ENCODE assay signal across 26 cellular contexts in the genomic region with DNA sequence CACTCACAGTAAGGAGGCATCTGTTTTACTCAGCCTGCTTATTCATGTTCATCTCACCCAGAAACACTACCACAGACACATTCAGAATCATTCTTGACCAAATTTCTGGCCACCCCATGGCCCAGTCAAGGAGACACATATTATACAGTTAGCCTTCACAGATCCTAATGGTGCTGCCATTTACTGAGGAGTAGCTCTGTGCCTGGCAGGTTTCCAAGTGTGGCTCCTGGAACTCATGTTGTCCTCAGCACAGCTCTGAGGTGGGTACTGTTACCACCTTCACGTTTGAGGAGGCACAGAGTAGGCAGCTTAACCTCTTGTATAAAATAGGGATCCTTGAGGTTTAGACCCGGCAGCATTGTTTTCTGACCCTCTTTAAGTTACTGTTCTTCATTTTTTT. TPM values are rescaled to one million over a fixed set of nuclear protein-coding genes. Genes with fewer than 3 reads are reported as not detected.
DNase-seq lines count a peak whose midpoint lies in the region; ATAC-seq, FAIRE-seq and TF ChIP-seq lines count a peak whose summit lies in the region.
"Had no signal": no experiment of that assay in that cellular context is flagged by ENCODE, and none has a peak within 500 bp of the region (broad histone marks: within the 10 kb centered on the region; RNA-seq: fewer than 3 reads in every experiment).

No MANE protein-coding gene starts in this region.

- H2BK15ac ChIP-seq in neuronal stem cell (ENCODE audit: low read length): no peak overlapping the region

- H3K4me1 Mint-ChIP-seq in activated CD4-positive, alpha-beta T cell treated with anti-CD3 and anti-CD28 coated beads, Interleukin-2, amount 10 ng/mL, durations not matched to agents 24 days and 14 days: peaks cover 47% of the 10 kb centered on the region
- H3K4me1 Mint-ChIP-seq in activated T-helper 2 cell treated with anti-CD3 and anti-CD28 coated beads, Interferon-gamma antibody, Interleukin-2, Interleukin-4, amounts not matched to agents 10 μg/mL and 5 μg/mL and 100 μg/mL, durations not matched to agents 14 hours and 24 hours and 36 hours (ENCODE audit: low read depth): peaks cover 61% of the 10 kb centered on the region

- no peak overlapping the region for H3K4ac ChIP-seq in neuronal stem cell (ENCODE audit: low read length)

- DNase-seq in activated CD4-positive, alpha-beta T cell treated with anti-CD3 and anti-CD28 coated beads, Interleukin-2, amount 10 ng/mL, durations not matched to agents 24 days and 14 days: no peak
- DNase-seq in activated CD4-positive, alpha-beta T cell treated with anti-CD3 and anti-CD28 coated beads, Interleukin-2, amount 50 U/mL, for 48 hours: no peak
- no peak for DNase-seq in GM12891 (ENCODE audit: insufficient read length, low spot score)
- DNase-seq in activated T-helper 2 cell treated with anti-CD3 and anti-CD28 coated beads, Interferon-gamma antibody, Interleukin-2, Interleukin-4, amounts not matched to agents 10 μg/mL and 5 μg/mL and 100 μg/mL, durations not matched to agents 14 hours and 24 hours and 36 hours (ENCODE audit: low spot score): no peak
- DNase-seq in gastrocnemius medialis: no peak
- no peak for DNase-seq in neuronal stem cell (ENCODE audit: low spot score)
- no peak for DNase-seq in stomach
- no peak for DNase-seq in D721Med (ENCODE audit: insufficient read length, low spot score)
- DNase-seq: activated CD4-positive, alpha-beta memory T cell treated with anti-CD3 and anti-CD28 coated beads for 36 hours; activated naive CD4-positive, alpha-beta T cell treated with Interleukin-2 at 50 U/mL for 16 hours; activated T-cell treated with anti-CD3 and anti-CD28 coated beads, Interleukin-2, amount 50 U/mL, for 72 hours; brain microvascular endothelial cell; CD8-positive, alpha-beta memory T cell; head of caudate nucleus; Kasumi-1; naive thymus-derived CD8-positive, alpha-beta T cell; NCI-H1436 treated with DMSO at 0.1 percent for 48 hours; NCI-H510A treated with DMSO at 0.1 percent for 48 hours; PC-3; SK-N-SH; stimulated activated naive CD4-positive, alpha-beta T cell treated with Interleukin-2 at 50 U/mL for 16 hours; uterus had no signal

- TF ChIP-seq POLR2A in GM12891 (IDR thresholded peaks at IDR 0.05; ENCODE audit: low read depth, low read length) (no peak), gastrocnemius medialis (IDR thresholded peaks at IDR 0.05) (no peak), stomach (IDR thresholded peaks at IDR 0.05) (no peak)

- H3K27ac ChIP-seq in gastrocnemius medialis (peak overlapping the region; percentile 50 to 77 (median 64)), neuronal stem cell (replicated peaks; ENCODE audit: low read length) (no peak overlapping the region), stomach (no peak overlapping the region)
- H3K27ac ChIP-seq: brain microvascular endothelial cell, thoracic aorta, uterus had no signal

- WGBS in neuronal stem cell (ENCODE audit: extremely low coverage in 2 of 2, insufficient read length in 2 of 2, insufficient replicate concordance in 1 of 2), 2 donors: no CpG with 5 or more reads among the region's 2 CpGs
- WGBS in stomach, 5 donors: 63 to 75% (median 68%) methylated on average over 2 of the region's 2 CpGs

- no peaks in the 10 kb centered on the region for H3K79me1 ChIP-seq in neuronal stem cell (ENCODE audit: low read depth, low read length)

- no peaks in the 10 kb centered on the region for H3K36me3 ChIP-seq in gastrocnemius medialis
- H3K36me3 ChIP-seq in neuronal stem cell (replicated peaks in 1 of 2; ENCODE audit: control insufficient read depth in 2 of 2, insufficient read depth in 2 of 2, low read length in 2 of 2): peaks cover 5 to 62% of the 10 kb centered on the region in 2 donors
- H3K36me3 ChIP-seq in stomach: peaks cover 1 to 6% (median 4%) of the 10 kb centered on the region in 4 donors
- H3K36me3 ChIP-seq: thoracic aorta, uterus had no signal

- H2BK12ac ChIP-seq in neuronal stem cell (ENCODE audit: low read length): no peak overlapping the region

- H3K4me2 ChIP-seq in neuronal stem cell (ENCODE audit: insufficient read depth, low read length, poor library complexity, severe bottlenecking): no peak overlapping the region
- H3K4me2 ChIP-seq: SK-N-SH had no signal

- no peak overlapping the region for H2BK5ac ChIP-seq in neuronal stem cell (ENCODE audit: low read length)

- H3K23ac ChIP-seq in neuronal stem cell (ENCODE audit: low read depth, low read length, poor library complexity): no peak overlapping the region

- no peak overlapping the region for H3K9ac ChIP-seq in neuronal stem cell (ENCODE audit: low read depth, low read length, poor library complexity)
- H3K9ac ChIP-seq: SK-N-SH had no signal

- H3K27ac Mint-ChIP-seq in activated CD4-positive, alpha-beta T cell treated with anti-CD3 and anti-CD28 coated beads, Interleukin-2, amount 10 ng/mL, durations not matched to agents 24 days and 14 days: peak overlapping the region; percentile 53
- peak overlapping the region; percentile 24 for H3K27ac Mint-ChIP-seq in activated T-helper 2 cell treated with anti-CD3 and anti-CD28 coated beads, Interferon-gamma antibody, Interleukin-2, Interleukin-4, amounts not matched to agents 10 μg/mL and 5 μg/mL and 100 μg/mL, durations not matched to agents 14 hours and 24 hours and 36 hours
- H3K27ac Mint-ChIP-seq: activated CD4-positive, alpha-beta memory T cell treated with anti-CD3 and anti-CD28 coated beads for 36 hours; activated T-cell treated with anti-CD3 and anti-CD28 coated beads, Interleukin-2, amount 50 U/mL, for 72 hours had no signal

- no peaks in the 10 kb centered on the region for H3K27me3 Mint-ChIP-seq in activated CD4-positive, alpha-beta T cell treated with anti-CD3 and anti-CD28 coated beads, Interleukin-2, amount 10 ng/mL, durations not matched to agents 24 days and 14 days
- H3K27me3 Mint-ChIP-seq in activated T-helper 2 cell treated with anti-CD3 and anti-CD28 coated beads, Interferon-gamma antibody, Interleukin-2, Interleukin-4, amounts not matched to agents 10 μg/mL and 5 μg/mL and 100 μg/mL, durations not matched to agents 14 hours and 24 hours and 36 hours (ENCODE audit: low read depth): no peaks in the 10 kb centered on the region
- H3K27me3 Mint-ChIP-seq: activated CD4-positive, alpha-beta memory T cell treated with anti-CD3 and anti-CD28 coated beads for 36 hours; CD8-positive, alpha-beta memory T cell; naive thymus-derived CD8-positive, alpha-beta T cell had no signal

- H3K27me3 ChIP-seq in gastrocnemius medialis: no peaks in the 10 kb centered on the region
- no peaks in the 10 kb centered on the region for H3K27me3 ChIP-seq in neuronal stem cell (ENCODE audit: control insufficient read depth in 3 of 3, insufficient read depth in 3 of 3, low read depth in 1 of 3, low read length in 3 of 3)
- no peaks in the 10 kb centered on the region for H3K27me3 ChIP-seq in stomach
- H3K27me3 ChIP-seq: brain microvascular endothelial cell, uterus had no signal

- H3K4me1 ChIP-seq in gastrocnemius medialis (peaks cover 66 to 69% of the 10 kb centered on the region in 2 donors), neuronal stem cell (ENCODE audit: control insufficient read depth in 2 of 2, insufficient read depth in 1 of 2, low read depth in 1 of 2, low read length in 2 of 2) (peaks cover 10 to 13% of the 10 kb centered on the region in 2 donors), stomach (peaks cover 0 to 63% (median 29%) of the 10 kb centered on the region in 4 donors)

- no peak overlapping the region for H2BK120ac ChIP-seq in neuronal stem cell (ENCODE audit: low read depth, low read length)

- H2AK5ac ChIP-seq in neuronal stem cell (ENCODE audit: low read depth, low read length): no peak overlapping the region

- TF ChIP-seq CTCF in gastrocnemius medialis (IDR thresholded peaks at IDR 0.05 in 4 of 5, conservative IDR thresholded peaks at IDR 0.05 in 1 of 5) (no peak), stomach (IDR thresholded peaks at IDR 0.05) (no peak), D721Med (IDR thresholded peaks at IDR 0.05; ENCODE audit: insufficient read depth, missing control alignments) (no peak)

- H3K9me3 ChIP-seq in gastrocnemius medialis: no peaks in the 10 kb centered on the region
- H3K9me3 ChIP-seq in neuronal stem cell (replicated peaks in 1 of 2; ENCODE audit: control insufficient read depth in 2 of 2, insufficient read depth in 1 of 2, low read depth in 1 of 2, low read length in 2 of 2): peaks cover 5 to 16% of the 10 kb centered on the region in 2 donors
- H3K9me3 ChIP-seq in stomach: peaks cover 0 to 5% (median 2%) of the 10 kb centered on the region in 4 donors
- H3K9me3 ChIP-seq: SK-N-SH, thoracic aorta, uterus had no signal

- H4K8ac ChIP-seq in neuronal stem cell (ENCODE audit: low read depth, low read length): no peak overlapping the region

- H3K4me3 Mint-ChIP-seq in activated CD4-positive, alpha-beta T cell treated with anti-CD3 and anti-CD28 coated beads, Interleukin-2, amount 10 ng/mL, durations not matched to agents 24 days and 14 days: no peak overlapping the region
- H3K4me3 Mint-ChIP-seq in activated T-helper 2 cell treated with anti-CD3 and anti-CD28 coated beads, Interferon-gamma antibody, Interleukin-2, Interleukin-4, amounts not matched to agents 10 μg/mL and 5 μg/mL and 100 μg/mL, durations not matched to agents 14 hours and 24 hours and 36 hours (ENCODE audit: low read depth): no peak overlapping the region
- H3K4me3 Mint-ChIP-seq: activated CD4-positive, alpha-beta memory T cell treated with anti-CD3 and anti-CD28 coated beads for 36 hours; CD8-positive, alpha-beta memory T cell; naive thymus-derived CD8-positive, alpha-beta T cell had no signal

- peaks cover 29% of the 10 kb centered on the region for H3K36me3 Mint-ChIP-seq in activated CD4-positive, alpha-beta T cell treated with anti-CD3 and anti-CD28 coated beads, Interleukin-2, amount 10 ng/mL, durations not matched to agents 24 days and 14 days (ENCODE audit: low read depth)
- peaks cover 51% of the 10 kb centered on the region for H3K36me3 Mint-ChIP-seq in activated T-helper 2 cell treated with anti-CD3 and anti-CD28 coated beads, Interferon-gamma antibody, Interleukin-2, Interleukin-4, amounts not matched to agents 10 μg/mL and 5 μg/mL and 100 μg/mL, durations not matched to agents 14 hours and 24 hours and 36 hours (ENCODE audit: low read depth)

- no peak overlapping the region for H2AFZ ChIP-seq in neuronal stem cell (ENCODE audit: low read length)

- intact Hi-C loops in activated CD4-positive, alpha-beta T cell treated with anti-CD3 and anti-CD28 coated beads, Interleukin-2, amount 10 ng/mL, durations not matched to agents 24 days and 14 days (cut with micrococcal nuclease): loop anchor here (2.0 to 10.0 kb wide), 4 partner anchors 258 to 1770 kb away; no protein-coding TSS in a partner anchor
- intact Hi-C loops in activated T-helper 2 cell treated with anti-CD3 and anti-CD28 coated beads, Interferon-gamma antibody, Interleukin-2, Interleukin-4, amounts not matched to agents 10 μg/mL and 5 μg/mL and 100 μg/mL, durations not matched to agents 14 hours and 24 hours and 36 hours (cut with micrococcal nuclease): loop anchor here (5.0 to 10.0 kb wide), 4 partner anchors 48 to 1760 kb away; a partner anchor contains a TSS
- intact Hi-C loops in gastrocnemius medialis (cut with DNase I; ENCODE audit: low total_unique reads) (loop anchor here (10.0 kb wide), 2 partner anchors 1640 to 1780 kb away; a partner anchor contains a TSS), stomach (cut with DNase I; ENCODE audit: low total_unique reads) (loop anchor here (5.0 kb wide), 1 partner anchor 73 kb away; no protein-coding TSS in a partner anchor)

- H3K14ac ChIP-seq in neuronal stem cell (ENCODE audit: low read length): no peak overlapping the region

- FAIRE-seq in GM12891 (lab: Jason Lieb, UNC) (peak; percentile 40), D721Med (lab: Jason Lieb, UNC) (no peak)
- FAIRE-seq: keratinocyte had no signal

- H3K18ac ChIP-seq in neuronal stem cell (ENCODE audit: low read length): no peak overlapping the region

- no peak for ATAC-seq in gastrocnemius medialis
- ATAC-seq: esophagus mucosa; naive thymus-derived CD8-positive, alpha-beta T cell; PC-3 had no signal

- no peak for TF ChIP-seq EP300 in stomach (IDR thresholded peaks at IDR 0.05)

- H3K4me3 ChIP-seq in gastrocnemius medialis: no peak overlapping the region
- no peak overlapping the region for H3K4me3 ChIP-seq in neuronal stem cell (ENCODE audit: low read length in 2 of 2)
- H3K4me3 ChIP-seq in stomach: no peak overlapping the region
- H3K4me3 ChIP-seq: HAP-1, thoracic aorta, uterus had no signal

- no peaks in the 10 kb centered on the region for H3K9me3 Mint-ChIP-seq in activated CD4-positive, alpha-beta T cell treated with anti-CD3 and anti-CD28 coated beads, Interleukin-2, amount 10 ng/mL, durations not matched to agents 24 days and 14 days
- peaks cover 7% of the 10 kb centered on the region for H3K9me3 Mint-ChIP-seq in activated T-helper 2 cell treated with anti-CD3 and anti-CD28 coated beads, Interferon-gamma antibody, Interleukin-2, Interleukin-4, amounts not matched to agents 10 μg/mL and 5 μg/mL and 100 μg/mL, durations not matched to agents 14 hours and 24 hours and 36 hours
- H3K9me3 Mint-ChIP-seq: activated CD4-positive, alpha-beta memory T cell treated with anti-CD3 and anti-CD28 coated beads for 36 hours; activated T-cell treated with anti-CD3 and anti-CD28 coated beads, Interleukin-2, amount 50 U/mL, for 72 hours; CD8-positive, alpha-beta memory T cell; naive thymus-derived CD8-positive, alpha-beta T cell had no signal

- H4K91ac ChIP-seq in neuronal stem cell (ENCODE audit: low read depth, low read length, poor library complexity): no peak overlapping the region

- in situ Hi-C loops in gastrocnemius medialis (cut with MboI; ENCODE audit: low sequenced_read_pairs in 4 of 4): loop anchor here in 3 of 4 donors (5.0 to 10.0 kb wide), 3 partner anchors 80 to 203 kb away; no protein-coding TSS in a partner anchor

RNA-seq across cellular contexts. Expression of a gene that starts 3.8 kb away (rescaled TPM):
- total RNA-seq in activated CD4-positive, alpha-beta T cell treated with anti-CD3 and anti-CD28 coated beads, Interleukin-2, amount 10 ng/mL, durations not matched to agents 24 days and 14 days: 35.4 and 35.9 TPM in 2 replicates
- polyA plus RNA-seq in GM12891 (2012; ENCODE audit: low read depth, missing spikeins): 19.6 TPM
- 37.8 and 40.9 TPM in 2 replicates for total RNA-seq in activated T-helper 2 cell treated with anti-CD3 and anti-CD28 coated beads, Interferon-gamma antibody, Interleukin-2, Interleukin-4, amounts not matched to agents 10 μg/mL and 5 μg/mL and 100 μg/mL, durations not matched to agents 14 hours and 24 hours and 36 hours
- total RNA-seq in gastrocnemius medialis: 100 to 1,000 TPM in 2 of 4 donors, 10 to 100 TPM in 2; 59.5 to 109 (median 98.6) TPM
- 31.7 TPM for polyA plus RNA-seq in neuronal stem cell (2013, experiment 1 of 2)
- polyA plus RNA-seq in neuronal stem cell (2013, experiment 2 of 2): 32.5 TPM
- 100 to 1,000 TPM in 4 of 5 donors, 10 to 100 TPM in 1; 67.1 to 328 (median 107) TPM for total RNA-seq in stomach
- polyA plus RNA-seq in stomach: 10 to 100 TPM; 17.2 to 33.5 (median 20.1) TPM

Comparison
In these comparisons a context has a peak if more than half of its experiments do, and no peak if none do; other contexts are left out.
1. H3K27ac ChIP-seq: peak in gastrocnemius medialis (4 of 4); none in neuronal stem cell (single experiment) and stomach (0 of 5).